Comparison of ENCODE assay signal across 8 cellular contexts in the genomic region with DNA sequence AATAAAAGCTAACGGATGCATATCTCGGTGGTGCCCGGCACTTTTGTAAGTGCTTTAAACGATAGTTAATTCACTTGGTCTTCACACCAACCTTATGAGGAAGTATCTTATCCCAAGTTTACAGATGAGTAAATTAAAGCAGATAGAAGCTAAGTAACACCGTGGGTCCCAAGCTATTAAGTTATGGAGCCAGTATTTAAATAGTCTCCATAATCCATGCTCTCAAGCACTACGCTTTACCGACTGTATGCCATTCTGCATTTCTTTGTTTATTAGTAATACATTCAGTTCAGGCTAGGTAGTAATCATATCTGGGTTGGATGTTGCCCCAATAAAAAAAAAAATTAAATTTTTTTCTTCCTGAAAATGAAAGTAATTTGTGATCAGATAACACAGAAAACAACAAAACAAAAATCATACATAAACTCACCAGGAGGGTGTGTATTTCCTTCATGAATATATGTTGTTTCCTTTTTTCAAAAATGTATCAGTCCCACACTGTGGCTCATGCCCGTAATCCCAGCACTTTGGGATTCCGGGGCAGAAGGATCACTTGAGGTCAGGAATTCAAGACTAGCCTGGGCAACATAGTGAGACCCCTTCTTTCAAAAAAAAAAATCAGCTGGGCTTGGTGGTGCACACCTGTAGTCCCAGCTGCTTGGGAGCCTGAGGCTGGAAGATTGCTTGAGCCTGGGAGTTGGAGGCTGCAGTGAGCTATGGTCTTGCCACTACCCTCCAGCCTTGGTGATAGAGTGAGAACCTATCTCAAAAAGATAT. TPM values are rescaled to one million over a fixed set of nuclear protein-coding genes. Genes with fewer than 3 reads are reported as not detected.
A peak's percentile ranks its signal among the peaks of the same experiment; 100 is the strongest.
DNase-seq lines count a peak whose midpoint lies in the region; ATAC-seq and TF ChIP-seq lines count a peak whose summit lies in the region.

No MANE protein-coding gene starts in this region.

- peaks cover 27% of the 10 kb centered on the region for H3K9me3 ChIP-seq in HUES48 (ENCODE audit: control insufficient read depth, insufficient read depth, low read length)
- H3K9me3 ChIP-seq in mesenchymal stem cell (ENCODE audit: control insufficient read depth, low read length), result no peaks in the 10 kb centered on the region

- peaks cover 6% of the 10 kb centered on the region for H3K36me3 ChIP-seq in HUES48 (ENCODE audit: control insufficient read depth, insufficient read depth, low read length)
- H3K36me3 ChIP-seq in mesenchymal stem cell (ENCODE audit: control insufficient read depth in 1 of 2, insufficient read depth in 2 of 2, low read depth in 1 of 2, low read length in 2 of 2), result peaks cover 0 to 6% of the 10 kb centered on the region in 2 experiments

- H3K23ac ChIP-seq in mesenchymal stem cell (ENCODE audit: low read length in 2 of 2), result no peak overlapping the region

- H4K91ac ChIP-seq in mesenchymal stem cell (ENCODE audit: low read length), result peak overlapping the region; percentile 27

- no peak overlapping the region for H3K4ac ChIP-seq in mesenchymal stem cell (ENCODE audit: low read depth in 1 of 2, low read length in 2 of 2)

- H2BK15ac ChIP-seq in mesenchymal stem cell (ENCODE audit: low read depth, poor library complexity, severe bottlenecking), result no peak overlapping the region

- ATAC-seq in HG02588 (IDR thresholded peaks at IDR 0.05; ENCODE audit: unreplicated experiment) (no peak), GM18520 (IDR thresholded peaks at IDR 0.05; ENCODE audit: unreplicated experiment) (no peak)

- no peak overlapping the region for H4K8ac ChIP-seq in mesenchymal stem cell (ENCODE audit: low read length)

- in situ Hi-C loops in ACHN (cut with HindIII; ENCODE audit: low pct_ligation_motif_present, low pct_unique_long_range_greater_than_20kb, low sequenced_read_pairs), result no loop called here
- in situ Hi-C loops in astrocyte of the cerebellum (cut with HindIII; ENCODE audit: low sequenced_read_pairs), result no loop called here

- no peak overlapping the region for H3K14ac ChIP-seq in mesenchymal stem cell (ENCODE audit: low read length in 2 of 2)

- H3K4me1 ChIP-seq in HUES48 (ENCODE audit: control insufficient read depth, insufficient read depth, low read length), result peaks cover 9% of the 10 kb centered on the region; the same call in 1 of the 2 replicates
- H3K4me1 ChIP-seq in mesenchymal stem cell (ENCODE audit: control insufficient read depth, insufficient read depth, low read depth, low read length), result no peaks in the 10 kb centered on the region

- DNase-seq in ACHN (peak; percentile 13), astrocyte of the cerebellum (ENCODE audit: low read depth) (no peak), mesenchymal stem cell (peak; percentile 12), DMS 273 (lab: John Stamatoyannopoulos, UW; ENCODE audit: unreplicated experiment) (no peak)
- no peak for DNase-seq in effector CD4-positive, alpha-beta T cell

- 56% methylated on average over 6 of the region's 9 CpGs for WGBS in mesenchymal stem cell

- no peak overlapping the region for H2BK12ac ChIP-seq in mesenchymal stem cell (ENCODE audit: low read length in 2 of 2)

- H3K4me2 ChIP-seq in mesenchymal stem cell (ENCODE audit: low read length, poor library complexity, severe bottlenecking), result peak overlapping the region; percentile 83

- peak overlapping the region; percentile 93 for H3K4me3 ChIP-seq in HUES48 (ENCODE audit: low read depth, low read length)
- peak overlapping the region; percentile 92 for H3K4me3 ChIP-seq in astrocyte of the cerebellum (ENCODE audit: low read depth, low read length)
- H3K4me3 ChIP-seq in mesenchymal stem cell (ENCODE audit: insufficient read depth in 1 of 2, low read depth in 1 of 2, low read length in 2 of 2), result peak overlapping the region in 1 of 2 experiments; percentile 97

- H3K79me1 ChIP-seq in mesenchymal stem cell (replicated peaks; ENCODE audit: low read length, poor library complexity, severe bottlenecking), result peaks cover 8% of the 10 kb centered on the region

- no peak overlapping the region for H2BK120ac ChIP-seq in mesenchymal stem cell (ENCODE audit: low read depth, low read length)

- H3K27ac ChIP-seq in HUES48 (ENCODE audit: low read depth, low read length) (no peak overlapping the region), mesenchymal stem cell (ENCODE audit: low read length, poor library complexity, severe bottlenecking) (no peak overlapping the region)

- H2BK5ac ChIP-seq in mesenchymal stem cell (ENCODE audit: low read depth, low read length, poor library complexity, severe bottlenecking), result no peak overlapping the region

- H3K27me3 ChIP-seq in HUES48 (ENCODE audit: control insufficient read depth, insufficient read depth, low read length) (no peaks in the 10 kb centered on the region), mesenchymal stem cell (ENCODE audit: control insufficient read depth in 1 of 2, insufficient read depth in 1 of 2, low read length in 2 of 2) (no peaks in the 10 kb centered on the region)

- H3K9ac ChIP-seq in HUES48 (ENCODE audit: low read depth, low read length), result no peak overlapping the region
- peak overlapping the region; percentile 98 for H3K9ac ChIP-seq in mesenchymal stem cell (ENCODE audit: low read length)

- no peak for TF ChIP-seq CTCF in astrocyte of the cerebellum (IDR thresholded peaks at IDR 0.05; ENCODE audit: low read depth, low read length, missing control alignments)

- no peak overlapping the region for H2AK5ac ChIP-seq in mesenchymal stem cell (ENCODE audit: low read length, severe bottlenecking)

- no peak overlapping the region for H2AFZ ChIP-seq in mesenchymal stem cell (ENCODE audit: low read depth, low read length)

- no peak overlapping the region for H3K18ac ChIP-seq in mesenchymal stem cell (ENCODE audit: low read depth in 1 of 2, low read length in 2 of 2)

RNA-seq across cellular contexts. Expression of a gene that starts 1.4 kb away (rescaled TPM):
- polyA plus RNA-seq in mesenchymal stem cell (2013, experiment 1 of 2), result 209 TPM
- 208 TPM for polyA plus RNA-seq in mesenchymal stem cell (2013, experiment 2 of 2)

RNA-seq across cellular contexts. Expression of a gene that starts 36.6 kb away (rescaled TPM):
- 40.7 TPM for polyA plus RNA-seq in mesenchymal stem cell (2013, experiment 1 of 2)
- polyA plus RNA-seq in mesenchymal stem cell (2013, experiment 2 of 2), result 40.7 TPM

RNA-seq across cellular contexts. Expression of a gene that starts 38.5 kb away (rescaled TPM):
- polyA plus RNA-seq in mesenchymal stem cell (2013, experiment 1 of 2), result 0.64 TPM
- 0.63 TPM for polyA plus RNA-seq in mesenchymal stem cell (2013, experiment 2 of 2)

Comparison
In these comparisons a context has a peak if more than half of its experiments do, and no peak if none do; other contexts are left out.
1. DNase-seq: peak in ACHN (single experiment) and mesenchymal stem cell (single experiment); none in astrocyte of the cerebellum (single experiment), DMS 273 (single experiment) and effector CD4-positive, alpha-beta T cell (single experiment).